1 cellular context compared by ENCODE assay signal in genomic region chr12:99486277-99486676, GRCh38.
A peak's percentile ranks its signal among the peaks of the same experiment; 100 is the strongest.
TF ChIP-seq lines count a peak whose summit lies in the region.

No MANE protein-coding gene starts in this region.

TF ChIP-seq in HEK293, 187 proteins besides CTCF, POLR2A, EP300 and RAD21 (continued from another document):
- TF ChIP-seq ZSCAN5A (tag by site-specific recombination; IDR thresholded peaks at IDR 0.05) (no peak), ZNF416 (tag by site-specific recombination; IDR thresholded peaks at IDR 0.05) (no peak), ZIC2 (tag by site-specific recombination; IDR thresholded peaks at IDR 0.05) (no peak), MYNN (tag by site-specific recombination; IDR thresholded peaks at IDR 0.05; ENCODE audit: borderline replicate concordance) (no peak), ZNF2 (tag by site-specific recombination; IDR thresholded peaks at IDR 0.05) (no peak), ZNF174 (tag by site-specific recombination; IDR thresholded peaks at IDR 0.05) (no peak), ZNF747 (tag by site-specific recombination; IDR thresholded peaks at IDR 0.05) (no peak), ZBTB20 (tag by site-specific recombination; IDR thresholded peaks at IDR 0.05) (no peak), KLF1 (tag by site-specific recombination; IDR thresholded peaks at IDR 0.05) (no peak), FEZF1 (tag by site-specific recombination; IDR thresholded peaks at IDR 0.05) (no peak), ZBTB44 (tag by site-specific recombination; IDR thresholded peaks at IDR 0.05) (no peak), REPIN1 (tag by site-specific recombination; IDR thresholded peaks at IDR 0.05; ENCODE audit: low read depth) (no peak), BCL11B (tag by site-specific recombination; IDR thresholded peaks at IDR 0.05; ENCODE audit: low read depth) (no peak), MZF1 (tag by site-specific recombination; IDR thresholded peaks at IDR 0.05; ENCODE audit: borderline replicate concordance) (no peak), ZNF549 (tag by site-specific recombination; IDR thresholded peaks at IDR 0.05) (no peak), ZNF701 (tag by site-specific recombination; IDR thresholded peaks at IDR 0.05) (no peak), ZSCAN23 (tag by site-specific recombination; IDR thresholded peaks at IDR 0.05) (no peak), KLF17 (tag by site-specific recombination; IDR thresholded peaks at IDR 0.05) (no peak), ZNF561 (tag by site-specific recombination; IDR thresholded peaks at IDR 0.05; ENCODE audit: borderline replicate concordance) (no peak), ZNF274 (IDR thresholded peaks at IDR 0.05; ENCODE audit: low read length) (no peak), ZNF274 (tag by site-specific recombination; IDR thresholded peaks at IDR 0.05; ENCODE audit: borderline replicate concordance) (no peak), ZNF580 (tag by site-specific recombination; IDR thresholded peaks at IDR 0.05) (no peak), ZNF423 (tag by site-specific recombination; IDR thresholded peaks at IDR 0.05) (no peak), ZNF624 (tag by site-specific recombination; IDR thresholded peaks at IDR 0.05) (no peak), ZBTB48 (tag by site-specific recombination; IDR thresholded peaks at IDR 0.05) (no peak), GLIS2 (tag by site-specific recombination; IDR thresholded peaks at IDR 0.05) (no peak), ZNF426 (tag by site-specific recombination; IDR thresholded peaks at IDR 0.05) (peak; percentile 60)
